Comparison of ENCODE assay signal across 14 cellular contexts in genomic region chr18:70028734-70029133, GRCh38.
DNase-seq lines count a peak whose midpoint lies in the region; ATAC-seq and TF ChIP-seq lines count a peak whose summit lies in the region.
"Had no signal": no experiment of that assay in that cellular context is flagged by ENCODE, and none has a peak within 500 bp of the region (broad histone marks: within the 10 kb centered on the region; RNA-seq: fewer than 3 reads in every experiment).

No MANE protein-coding gene starts in this region.

- peaks cover 8% of the 10 kb centered on the region for H3K4me1 Mint-ChIP-seq in nephron progenitor cell

- peaks cover 4% of the 10 kb centered on the region for H3K9me3 Mint-ChIP-seq in nephron progenitor cell

- peak overlapping the region; percentile 13 for H3K27ac Mint-ChIP-seq in nephron progenitor cell

- no peak overlapping the region for H3K4me3 Mint-ChIP-seq in nephron progenitor cell

- intact Hi-C loops in Right ventricle myocardium superior (cut with DNase I): no loop called here

- H3K36me3 Mint-ChIP-seq in nephron progenitor cell (ENCODE audit: low read depth): peaks cover 46% of the 10 kb centered on the region

- H3K27me3 Mint-ChIP-seq in nephron progenitor cell (ENCODE audit: low read depth, poor library complexity): no peaks in the 10 kb centered on the region

- ATAC-seq in GM19324 (IDR thresholded peaks at IDR 0.05; ENCODE audit: low FRiP score, unreplicated experiment) (peak; percentile 83), HG02588 (IDR thresholded peaks at IDR 0.05; ENCODE audit: unreplicated experiment) (peak; percentile 69), HG03108 (IDR thresholded peaks at IDR 0.05; ENCODE audit: unreplicated experiment) (peak; percentile 75), Right ventricle myocardium superior (ENCODE audit: poor library complexity) (no peak)
- ATAC-seq: HepG2 had no signal

- TF ChIP-seq CTCF in nephron progenitor cell (IDR thresholded peaks at IDR 0.05): no peak

- DNase-seq in nephron progenitor cell (no peak), cortex of kidney (lab: John Stamatoyannopoulos, UW) (no peak), C1 segment of cervical spinal cord (lab: John Stamatoyannopoulos, UW) (no peak), Right ventricle myocardium superior (no peak)
- DNase-seq in activated naive CD4-positive, alpha-beta T cell treated with anti-CD3 and anti-CD28 coated beads, Interleukin-2, amount 50 U/mL, for 16 hours: no peak
- DNase-seq: amniotic stem cell, GOT3, nucleus accumbens, SK-N-SH, trophoblast cell had no signal
